Comparison of ENCODE assay signal across 8 cellular contexts in genomic region chr6:107977283-107977682, GRCh38. TPM values are rescaled to one million over a fixed set of nuclear protein-coding genes. Genes with fewer than 3 reads are reported as not detected.
A peak's percentile ranks its signal among the peaks of the same experiment; 100 is the strongest.
DNase-seq lines count a peak whose midpoint lies in the region; TF ChIP-seq lines count a peak whose summit lies in the region.

No MANE protein-coding gene starts in this region.

- no peak overlapping the region for H3K27ac ChIP-seq in osteoblast (ENCODE audit: low read depth, low read length)

- H3K4me2 ChIP-seq in osteoblast (ENCODE audit: insufficient read depth, low read length) = no peak overlapping the region

- H3K4me1 ChIP-seq in osteoblast (ENCODE audit: insufficient read depth, low read length) = no peaks in the 10 kb centered on the region

- H3K4me3 ChIP-seq in osteoblast (ENCODE audit: insufficient read depth, low read length) = no peak overlapping the region
- H3K4me3 ChIP-seq in lower leg skin (ENCODE audit: low read depth, poor library complexity, severe bottlenecking) = no peak overlapping the region

- H2AFZ ChIP-seq in osteoblast (ENCODE audit: low read length) = no peak overlapping the region

- TF ChIP-seq POLR2A in lower leg skin (IDR thresholded peaks at IDR 0.05) = no peak

- H4K20me1 ChIP-seq in osteoblast (ENCODE audit: insufficient read depth, low read length) = no peaks in the 10 kb centered on the region

- 17 to 26% methylated on average over 1 of the region's 1 CpG for WGBS in lower leg skin, 2 donors

- no peaks in the 10 kb centered on the region for H3K36me3 ChIP-seq in osteoblast (ENCODE audit: insufficient read depth, low read length)

- H3K27me3 ChIP-seq in osteoblast (ENCODE audit: insufficient read depth, low read length) = peaks cover 7% of the 10 kb centered on the region

- no peaks in the 10 kb centered on the region for H3K9me3 ChIP-seq in osteoblast (ENCODE audit: low read depth, low read length)

- intact Hi-C loops in lower leg skin (cut with DNase I; ENCODE audit: low total_unique reads) = no loop called here

- H3K79me2 ChIP-seq in osteoblast (ENCODE audit: insufficient read depth, low read length) = no peaks in the 10 kb centered on the region

- TF ChIP-seq CTCF in GM10266 (IDR thresholded peaks at IDR 0.05; ENCODE audit: control insufficient read depth, insufficient read depth, low read depth, missing control alignments) (peak; percentile 34), osteoblast (IDR thresholded peaks at IDR 0.05; ENCODE audit: extremely low read depth, low read depth, low read length) (peak; percentile 50), lower leg skin (IDR thresholded peaks at IDR 0.05) (no peak)

- DNase-seq in GM10266 (ENCODE audit: extremely low spot score) (no peak), NCI-H1930 (lab: John Stamatoyannopoulos, UW) (peak; percentile 8 to 29), cerebellum (ENCODE audit: low spot score) (peak; percentile 53), osteoblast (ENCODE audit: insufficient read length, low spot score, missing footprints) (peak; percentile 42), H4 (ENCODE audit: low spot score) (no peak), T1000 (lab: John Stamatoyannopoulos, UW) (no peak), lower leg skin (ENCODE audit: low spot score in 2 of 2) (no peak)
- DNase-seq in activated naive CD4-positive, alpha-beta T cell treated with Interleukin-2 at 50 U/mL for 16 hours = no peak

RNA-seq across cellular contexts. Expression of gene SEC63, which starts 19.3 kb away (rescaled TPM):
- 46.6 TPM for total RNA-seq in cerebellum
- 35.8 and 54.5 TPM in 2 replicates for total RNA-seq in osteoblast
- 6.6 and 15.4 TPM in 2 replicates for total RNA-seq in H4 (2014; rRNA removed; shearing (Covaris generic))
- total RNA-seq in lower leg skin = 10 to 100 TPM; 11.4 to 31.9 (median 15.6) TPM

Comparison
In these comparisons a context has a peak if more than half of its experiments do, and no peak if none do; other contexts are left out.
1. DNase-seq: peak in NCI-H1930 (2 of 2), cerebellum (single experiment) and osteoblast (single experiment); none in GM10266 (single experiment), H4 (single experiment), T1000 (single experiment), activated naive CD4-positive, alpha-beta T cell treated with Interleukin-2 at 50 U/mL for 16 hours (single experiment) and lower leg skin (0 of 2).
2. CTCF ChIP-seq: peak in GM10266 (single experiment) and osteoblast (single experiment); none in lower leg skin (0 of 3).